ENCODE assay signal across 12 cellular contexts in genomic region chr9:36217256-36217968, GRCh38. TPM values are rescaled to one million over a fixed set of nuclear protein-coding genes. Genes with fewer than 3 reads are reported as not detected.
A peak's percentile ranks its signal among the peaks of the same experiment; 100 is the strongest.
DNase-seq lines count a peak whose midpoint lies in the region; ATAC-seq and TF ChIP-seq lines count a peak whose summit lies in the region.
"Had no signal": no experiment of that assay in that cellular context is flagged by ENCODE, and none has a peak within 500 bp of the region (broad histone marks: within the 10 kb centered on the region; RNA-seq: fewer than 3 reads in every experiment).

No MANE protein-coding gene starts in this region.

- H3K27me3 ChIP-seq in left ventricle myocardium inferior (ENCODE audit: low read depth) (no peaks in the 10 kb centered on the region), right atrium auricular region (no peaks in the 10 kb centered on the region), left lung (no peaks in the 10 kb centered on the region), vagina (no peaks in the 10 kb centered on the region)
- H3K27me3 ChIP-seq: stomach had no signal

- TF ChIP-seq POLR2A in vagina (IDR thresholded peaks at IDR 0.05) = no peak

- H3K9me3 ChIP-seq in left ventricle myocardium inferior (replicated peaks) (peaks cover 2% of the 10 kb centered on the region), right atrium auricular region (peaks cover 0 to 1% of the 10 kb centered on the region in 2 donors), left lung (peaks cover 0 to 2% of the 10 kb centered on the region in 2 donors), vagina (peaks cover under 1% of the 10 kb centered on the region)
- H3K9me3 ChIP-seq: stomach had no signal

- H3K27me3 Mint-ChIP-seq in activated T-helper 1 cell treated with anti-CD3 and anti-CD28 coated beads, Interleukin-12 subunit alpha, Interleukin-12 subunit beta, Interleukin-2, Interleukin-4 antibody, amounts not matched to agents 30 ng/mL and 10 ng/mL and 1 ng/mL, durations not matched to agents 14 hours and 24 hours and 36 hours (ENCODE audit: insufficient read depth) = no peaks in the 10 kb centered on the region

- H3K36me3 Mint-ChIP-seq in activated T-helper 1 cell treated with anti-CD3 and anti-CD28 coated beads, Interleukin-12 subunit alpha, Interleukin-12 subunit beta, Interleukin-2, Interleukin-4 antibody, amounts not matched to agents 30 ng/mL and 10 ng/mL and 1 ng/mL, durations not matched to agents 14 hours and 24 hours and 36 hours (ENCODE audit: low read depth) = peaks cover 54% of the 10 kb centered on the region

- intact Hi-C loops in left ventricle myocardium inferior (cut with micrococcal nuclease) = no loop called here
- intact Hi-C loops in activated T-helper 1 cell treated with anti-CD3 and anti-CD28 coated beads, Interleukin-12 subunit alpha, Interleukin-12 subunit beta, Interleukin-2, Interleukin-4 antibody, amounts not matched to agents 30 ng/mL and 10 ng/mL and 1 ng/mL, durations not matched to agents 14 hours and 24 hours and 36 hours (cut with micrococcal nuclease) = loop anchor here (1.0 to 10.0 kb wide), 3 partner anchors 10 to 357 kb away; partner anchors contain the start of gene MELK
- intact Hi-C loops in left lung (cut with DNase I) = no loop called here
- intact Hi-C loops in vagina (cut with DNase I) = no loop called here

- no peak overlapping the region for H3K4me3 ChIP-seq in left ventricle myocardium inferior
- H3K4me3 ChIP-seq in right atrium auricular region = no peak overlapping the region
- H3K4me3 ChIP-seq in left lung = no peak overlapping the region
- no peak overlapping the region for H3K4me3 ChIP-seq in vagina
- H3K4me3 ChIP-seq: SK-N-MC, stomach had no signal

- H3K27ac ChIP-seq in left ventricle myocardium inferior (replicated peaks) = peak overlapping the region; percentile 30
- H3K27ac ChIP-seq in right atrium auricular region = no peak overlapping the region
- H3K27ac ChIP-seq in left lung = no peak overlapping the region
- peak overlapping the region; percentile 9 for H3K27ac ChIP-seq in vagina
- H3K27ac ChIP-seq: SK-N-MC, stomach had no signal

- no peaks in the 10 kb centered on the region for H3K9me3 Mint-ChIP-seq in activated T-helper 1 cell treated with anti-CD3 and anti-CD28 coated beads, Interleukin-12 subunit alpha, Interleukin-12 subunit beta, Interleukin-2, Interleukin-4 antibody, amounts not matched to agents 30 ng/mL and 10 ng/mL and 1 ng/mL, durations not matched to agents 14 hours and 24 hours and 36 hours

- TF ChIP-seq CTCF in left ventricle myocardium inferior (IDR thresholded peaks at IDR 0.05; ENCODE audit: borderline replicate concordance) (no peak), right atrium auricular region (IDR thresholded peaks at IDR 0.05) (no peak), left lung (IDR thresholded peaks at IDR 0.05) (no peak), vagina (IDR thresholded peaks at IDR 0.05) (no peak)

- DNase-seq in left ventricle myocardium inferior (no peak), right atrium auricular region (ENCODE audit: low spot score) (no peak), left lung (no peak), vagina (ENCODE audit: extremely low spot score in 2 of 2) (no peak), COLO668 (lab: John Stamatoyannopoulos, UW; ENCODE audit: unreplicated experiment) (no peak), NCI-H2029 (lab: John Stamatoyannopoulos, UW) (no peak)
- no peak for DNase-seq in activated T-helper 1 cell treated with anti-CD3 and anti-CD28 coated beads, Interleukin-12 subunit alpha, Interleukin-12 subunit beta, Interleukin-2, Interleukin-4 antibody, amounts not matched to agents 30 ng/mL and 10 ng/mL and 1 ng/mL, durations not matched to agents 14 hours and 24 hours and 36 hours (ENCODE audit: low spot score)
- DNase-seq: NCI-H2029 treated with DMSO at 0.1 percent for 48 hours; stimulated activated CD4-positive, alpha-beta T cell treated with anti-CD3 and anti-CD28 coated beads, Interleukin-4, amount 100 ng/mL, for 4 hours; stomach had no signal

- peak; percentile 52 for ATAC-seq in left lung
- no peak for ATAC-seq in GM18502 (IDR thresholded peaks at IDR 0.05; ENCODE audit: poor library complexity, unreplicated experiment)

- H3K4me3 Mint-ChIP-seq in activated T-helper 1 cell treated with anti-CD3 and anti-CD28 coated beads, Interleukin-12 subunit alpha, Interleukin-12 subunit beta, Interleukin-2, Interleukin-4 antibody, amounts not matched to agents 30 ng/mL and 10 ng/mL and 1 ng/mL, durations not matched to agents 14 hours and 24 hours and 36 hours = peak overlapping the region; percentile 71

- H3K36me3 ChIP-seq in left ventricle myocardium inferior = peaks cover 62% of the 10 kb centered on the region
- peaks cover 54% of the 10 kb centered on the region for H3K36me3 ChIP-seq in right atrium auricular region
- H3K36me3 ChIP-seq in left lung = peaks cover 4 to 90% of the 10 kb centered on the region in 2 donors
- H3K36me3 ChIP-seq in vagina = peaks cover 0 to 72% of the 10 kb centered on the region in 2 donors

- H3K27ac Mint-ChIP-seq in activated T-helper 1 cell treated with anti-CD3 and anti-CD28 coated beads, Interleukin-12 subunit alpha, Interleukin-12 subunit beta, Interleukin-2, Interleukin-4 antibody, amounts not matched to agents 30 ng/mL and 10 ng/mL and 1 ng/mL, durations not matched to agents 14 hours and 24 hours and 36 hours = peak overlapping the region; percentile 90

- H3K4me1 ChIP-seq in left ventricle myocardium inferior (peaks cover 56% of the 10 kb centered on the region), right atrium auricular region (peaks cover 0 to 44% of the 10 kb centered on the region in 2 donors), left lung (peaks cover 0 to 4% of the 10 kb centered on the region in 2 donors), vagina (peaks cover 11% of the 10 kb centered on the region)

- H3K4me1 Mint-ChIP-seq in activated T-helper 1 cell treated with anti-CD3 and anti-CD28 coated beads, Interleukin-12 subunit alpha, Interleukin-12 subunit beta, Interleukin-2, Interleukin-4 antibody, amounts not matched to agents 30 ng/mL and 10 ng/mL and 1 ng/mL, durations not matched to agents 14 hours and 24 hours and 36 hours (ENCODE audit: low read depth) = peaks cover 44% of the 10 kb centered on the region

RNA-seq across cellular contexts. Expression of gene CLTA, which starts 26.7 kb away (rescaled TPM):
- total RNA-seq in left ventricle myocardium inferior (60.4 TPM), right atrium auricular region (10 to 100 TPM; 67.2 to 87.7 TPM), left lung (100 to 1,000 TPM; 199 to 219 TPM), vagina (199 TPM)
- 175 and 182 TPM in 2 replicates for total RNA-seq in activated T-helper 1 cell treated with anti-CD3 and anti-CD28 coated beads, Interleukin-12 subunit alpha, Interleukin-12 subunit beta, Interleukin-2, Interleukin-4 antibody, amounts not matched to agents 30 ng/mL and 10 ng/mL and 1 ng/mL, durations not matched to agents 14 hours and 24 hours and 36 hours

RNA-seq across cellular contexts. Expression of gene GNE, which starts 40.8 kb away (rescaled TPM):
- total RNA-seq in left ventricle myocardium inferior = 11.7 TPM
- total RNA-seq in right atrium auricular region = 10 to 100 TPM; 20.2 to 21.2 TPM
- 21.7 and 22.7 TPM in 2 replicates for total RNA-seq in activated T-helper 1 cell treated with anti-CD3 and anti-CD28 coated beads, Interleukin-12 subunit alpha, Interleukin-12 subunit beta, Interleukin-2, Interleukin-4 antibody, amounts not matched to agents 30 ng/mL and 10 ng/mL and 1 ng/mL, durations not matched to agents 14 hours and 24 hours and 36 hours
- total RNA-seq in left lung = 10 to 100 TPM; 15.7 to 17.3 TPM
- total RNA-seq in vagina = 16.0 TPM

RNA-seq across cellular contexts. Expression of gene CCIN, which starts 48.2 kb away (rescaled TPM):
- total RNA-seq in left ventricle myocardium inferior = not detected
- not detected for total RNA-seq in right atrium auricular region
- not detected in 2 replicates for total RNA-seq in activated T-helper 1 cell treated with anti-CD3 and anti-CD28 coated beads, Interleukin-12 subunit alpha, Interleukin-12 subunit beta, Interleukin-2, Interleukin-4 antibody, amounts not matched to agents 30 ng/mL and 10 ng/mL and 1 ng/mL, durations not matched to agents 14 hours and 24 hours and 36 hours
- 1 to 10 TPM in 1 of 2 donors, under 1 TPM in 1; 0.67 to 1.5 TPM for total RNA-seq in left lung
- total RNA-seq in vagina = not detected

Comparison
In these comparisons a context has a peak if more than half of its experiments do, and no peak if none do; other contexts are left out.
1. H3K27ac ChIP-seq: peak in left ventricle myocardium inferior (single experiment) and vagina (single experiment); none in right atrium auricular region (0 of 2) and left lung (0 of 2).